ENCODE assay signal across 8 cellular contexts in genomic region chr10:58384536-58384998, GRCh38. TPM values are rescaled to one million over a fixed set of nuclear protein-coding genes. Genes with fewer than 3 reads are reported as not detected.
DNase-seq lines count a peak whose midpoint lies in the region; ATAC-seq and TF ChIP-seq lines count a peak whose summit lies in the region.

No MANE protein-coding gene starts in this region.

- H3K4me1 ChIP-seq in NT2/D1 (ENCODE audit: insufficient read depth, insufficient read length) (no peaks in the 10 kb centered on the region), endocrine pancreas (ENCODE audit: control insufficient read depth, insufficient read depth, low read length) (peaks cover 15% of the 10 kb centered on the region)

- DNase-seq in NT2/D1 (ENCODE audit: low read depth, low spot score) (no peak), nephron progenitor cell (no peak), dermis blood vessel endothelial cell (no peak)
- no peak for DNase-seq in effector CD8-positive, alpha-beta T cell (lab: John Stamatoyannopoulos, UW)

- H3K27me3 Mint-ChIP-seq in nephron progenitor cell (ENCODE audit: low read depth, poor library complexity): peaks cover 5% of the 10 kb centered on the region

- no peaks in the 10 kb centered on the region for H3K9me3 Mint-ChIP-seq in nephron progenitor cell

- H3K4me1 Mint-ChIP-seq in nephron progenitor cell: peaks cover 29% of the 10 kb centered on the region

- H3K27me3 ChIP-seq in NT2/D1 (ENCODE audit: insufficient read depth, insufficient read length) (no peaks in the 10 kb centered on the region), endocrine pancreas (ENCODE audit: control insufficient read depth, insufficient read depth, low read length) (no peaks in the 10 kb centered on the region)

- H3K9me3 ChIP-seq in NT2/D1 (ENCODE audit: insufficient read depth, low read length) (no peaks in the 10 kb centered on the region), endocrine pancreas (ENCODE audit: control insufficient read depth, low read length) (no peaks in the 10 kb centered on the region)

- H3K4me3 ChIP-seq in NT2/D1 (ENCODE audit: insufficient read length, low read depth) (peak overlapping the region; percentile 98), endocrine pancreas (ENCODE audit: control insufficient read depth, insufficient read depth, low read length) (peak overlapping the region; percentile 91)

- H3K36me3 ChIP-seq in NT2/D1 (ENCODE audit: insufficient read depth, insufficient read length, low read length) (peaks cover 29% of the 10 kb centered on the region), endocrine pancreas (ENCODE audit: control insufficient read depth, insufficient read depth, low read length) (no peaks in the 10 kb centered on the region)

- H3K9ac ChIP-seq in NT2/D1 (ENCODE audit: insufficient read length, low read depth): peak overlapping the region; percentile 81
- H3K9ac ChIP-seq in endocrine pancreas (ENCODE audit: control insufficient read depth, insufficient read depth, low read length): peak overlapping the region; percentile 82

- TF ChIP-seq POLR2A in GM18505 (IDR thresholded peaks at IDR 0.05; ENCODE audit: borderline replicate concordance, extremely low read depth, insufficient read depth, insufficient read length): no peak

- H3K27ac Mint-ChIP-seq in nephron progenitor cell: peak overlapping the region; percentile 95

- H3K36me3 Mint-ChIP-seq in nephron progenitor cell (ENCODE audit: low read depth): peaks cover 22% of the 10 kb centered on the region

- peak overlapping the region; percentile 81 for H3K27ac ChIP-seq in 22Rv1

- TF ChIP-seq CTCF in 22Rv1 (IDR thresholded peaks at IDR 0.05) (no peak), nephron progenitor cell (IDR thresholded peaks at IDR 0.05) (no peak)

- peak overlapping the region; percentile 94 for H3K4me3 Mint-ChIP-seq in nephron progenitor cell

- ATAC-seq in GM19351 (IDR thresholded peaks at IDR 0.05; ENCODE audit: unreplicated experiment) (peak; percentile 1), GM18505 (IDR thresholded peaks at IDR 0.05; ENCODE audit: unreplicated experiment) (no peak)

RNA-seq across cellular contexts. Expression of gene TFAM, which starts 0.6 kb away (rescaled TPM):
- total RNA-seq in dermis blood vessel endothelial cell: 39.0 and 61.0 TPM in 2 replicates

RNA-seq across cellular contexts. Expression of gene UBE2D1, which starts 49.8 kb away (rescaled TPM):
- 9.4 and 11.3 TPM in 2 replicates for total RNA-seq in dermis blood vessel endothelial cell
